ENCODE assay signal across 27 cellular contexts in genomic region chr1:67647814-67648358, GRCh38. TPM values are rescaled to one million over a fixed set of nuclear protein-coding genes. Genes with fewer than 3 reads are reported as not detected.
DNase-seq lines count a peak whose midpoint lies in the region; ATAC-seq and TF ChIP-seq lines count a peak whose summit lies in the region.
"Had no signal": no experiment of that assay in that cellular context is flagged by ENCODE, and none has a peak within 500 bp of the region (broad histone marks: within the 10 kb centered on the region; RNA-seq: fewer than 3 reads in every experiment).

No MANE protein-coding gene starts in this region.

- no peak overlapping the region for H3K4me2 ChIP-seq in mesendoderm (ENCODE audit: low read length)

- H3K9me3 Mint-ChIP-seq in endodermal cell: no peaks in the 10 kb centered on the region
- H3K9me3 Mint-ChIP-seq: activated naive CD4-positive, alpha-beta T cell treated with anti-CD3 and anti-CD28 coated beads, Interleukin-2, amount 50 U/mL, for 24 hours; dendritic cell treated with granulocyte-macrophage colony-stimulating factor and Interleukin-4, amounts not matched to agents 40 ng/mL and 50 ng/mL, for 4 days; natural killer cell treated with Interleukin-12 subunit alpha and Interleukin-12 subunit beta and Interleukin-15 and Interleukin-18, amount 100 ng/mL, for 72 hours; T-cell had no signal

- peaks cover 32% of the 10 kb centered on the region for H3K4me1 ChIP-seq in left ventricle myocardium inferior
- peaks cover 11% of the 10 kb centered on the region for H3K4me1 ChIP-seq in endodermal cell (ENCODE audit: control insufficient read depth, insufficient read depth, low read length)
- H3K4me1 ChIP-seq in mesendoderm (ENCODE audit: control insufficient read depth, low read depth, low read length): peaks cover 9% of the 10 kb centered on the region
- H3K4me1 ChIP-seq: HAP-1 had no signal

- peak overlapping the region; percentile 69 for H3K27ac ChIP-seq in left ventricle myocardium inferior (replicated peaks)
- peak overlapping the region; percentile 94 for H3K27ac ChIP-seq in endodermal cell (ENCODE audit: low read depth, low read length)
- no peak overlapping the region for H3K27ac ChIP-seq in mesendoderm (ENCODE audit: low read depth, low read length)

- H3K27me3 ChIP-seq in left ventricle myocardium inferior (ENCODE audit: low read depth): no peaks in the 10 kb centered on the region
- H3K27me3 ChIP-seq in endodermal cell (ENCODE audit: control insufficient read depth, insufficient read depth, low read length, poor library complexity, severe bottlenecking): no peaks in the 10 kb centered on the region
- no peaks in the 10 kb centered on the region for H3K27me3 ChIP-seq in mesendoderm (ENCODE audit: insufficient read depth, low read length, poor library complexity)
- H3K27me3 ChIP-seq: stomach, transverse colon had no signal

- no peak overlapping the region for H2BK15ac ChIP-seq in mesendoderm (replicated peaks; ENCODE audit: low read depth)

- no peak overlapping the region for H4K8ac ChIP-seq in mesendoderm (ENCODE audit: low read depth, low read length)

- H3K27ac Mint-ChIP-seq in endodermal cell: no peak overlapping the region
- H3K27ac Mint-ChIP-seq: activated naive CD4-positive, alpha-beta T cell treated with anti-CD3 and anti-CD28 coated beads, Interleukin-2, amount 50 U/mL, for 24 hours; dendritic cell treated with granulocyte-macrophage colony-stimulating factor and Interleukin-4, amounts not matched to agents 40 ng/mL and 50 ng/mL, for 4 days; natural killer cell treated with Interleukin-12 subunit alpha and Interleukin-12 subunit beta and Interleukin-15 and Interleukin-18, amount 100 ng/mL, for 72 hours; T-cell had no signal

- no peak overlapping the region for H3K56ac ChIP-seq in mesendoderm (ENCODE audit: low read length)

- intact Hi-C loops in left ventricle myocardium inferior (cut with micrococcal nuclease): no loop called here
- intact Hi-C loops in left cardiac atrium (cut with DNase I): no loop called here
- intact Hi-C loops in posterior cingulate gyrus (cut with DNase I): no loop called here

- no peaks in the 10 kb centered on the region for H3K79me1 ChIP-seq in mesendoderm (ENCODE audit: low read length)

- TF ChIP-seq CTCF in left ventricle myocardium inferior (IDR thresholded peaks at IDR 0.05; ENCODE audit: borderline replicate concordance) (no peak), endodermal cell (conservative IDR thresholded peaks at IDR 0.05) (no peak), foreskin fibroblast (IDR thresholded peaks at IDR 0.05; ENCODE audit: low read depth, low read length) (no peak)

- H3K4me3 ChIP-seq in left ventricle myocardium inferior (no peak overlapping the region), endodermal cell (ENCODE audit: low read length) (no peak overlapping the region), foreskin fibroblast (ENCODE audit: low read depth in 1 of 2, low read length in 2 of 2) (no peak overlapping the region), mesendoderm (ENCODE audit: low read length) (no peak overlapping the region)
- H3K4me3 ChIP-seq: HAP-1, smooth muscle cell, stomach, transverse colon had no signal

- 92 to 100% methylated on average over 2 to 3 of the region's 3 CpGs for whole genome bisulfite sequencing in endodermal cell (ENCODE audit: insufficient coverage in 1 of 2, insufficient read length in 1 of 2), 2 experiments
- no CpG with 5 or more reads among the region's 3 CpGs for WGBS in mesendoderm (ENCODE audit: extremely low coverage, insufficient coverage, low lambda C conversion rate)

- peaks cover under 1% of the 10 kb centered on the region for H3K27me3 Mint-ChIP-seq in endodermal cell (ENCODE audit: insufficient read depth)
- H3K27me3 Mint-ChIP-seq: activated naive CD4-positive, alpha-beta T cell treated with anti-CD3 and anti-CD28 coated beads, Interleukin-2, amount 50 U/mL, for 24 hours; T-cell had no signal

- no peak for DNase-seq in left ventricle myocardium inferior
- DNase-seq in left cardiac atrium: no peak
- DNase-seq in RPMI7951 (ENCODE audit: low read depth): peak; percentile 17
- no peak for DNase-seq in endodermal cell
- no peak for DNase-seq in foreskin fibroblast
- no peak for DNase-seq in mesendoderm
- no peak for DNase-seq in posterior cingulate gyrus
- no peak for DNase-seq in NCI-H1694 (lab: John Stamatoyannopoulos, UW)
- DNase-seq: activated CD4-positive, alpha-beta T cell treated with anti-CD3 and anti-CD28 coated beads, Interleukin-2, amount 50 U/mL, for 48 hours; activated CD4-positive, CD25-positive, alpha-beta regulatory T cell; DMS79; GF-D8; KBM-7; left ventricle myocardium superior; NCI-H1436; NCI-H510A; retina; SHP77 treated with DMSO at 0.1 percent for 48 hours; stimulated activated CD4-positive, alpha-beta T cell treated with anti-CD3 and anti-CD28 coated beads, Interleukin-1b, Interleukin-23, amount 100 ng/mL, for 48 hours; stomach; T-cell; transverse colon had no signal

- no peak overlapping the region for H2BK120ac ChIP-seq in mesendoderm (ENCODE audit: low read depth, low read length)

- no peak overlapping the region for H2AK5ac ChIP-seq in mesendoderm (ENCODE audit: low read length)

- no peaks in the 10 kb centered on the region for H3K36me3 Mint-ChIP-seq in endodermal cell (ENCODE audit: low read depth)
- H3K36me3 Mint-ChIP-seq: activated naive CD4-positive, alpha-beta T cell treated with anti-CD3 and anti-CD28 coated beads, Interleukin-2, amount 50 U/mL, for 24 hours; natural killer cell treated with Interleukin-12 subunit alpha and Interleukin-12 subunit beta and Interleukin-15 and Interleukin-18, amount 100 ng/mL, for 72 hours; T-cell had no signal

- no peak overlapping the region for H4K5ac ChIP-seq in mesendoderm (ENCODE audit: low read length)

- H3K23ac ChIP-seq in mesendoderm (ENCODE audit: low read length): no peak overlapping the region

- no peaks in the 10 kb centered on the region for H3K9me3 ChIP-seq in left ventricle myocardium inferior (replicated peaks)
- H3K9me3 ChIP-seq in endodermal cell (ENCODE audit: control insufficient read depth, low read length): no peaks in the 10 kb centered on the region
- H3K9me3 ChIP-seq: HAP-1, stomach, transverse colon had no signal

- H3K9ac ChIP-seq in endodermal cell (ENCODE audit: extremely low read depth, low read length, poor library complexity, severe bottlenecking) (no peak overlapping the region), mesendoderm (ENCODE audit: low read length) (no peak overlapping the region)

- H2BK5ac ChIP-seq in mesendoderm (ENCODE audit: low read length): no peak overlapping the region

- H3K36me3 ChIP-seq in left ventricle myocardium inferior: no peaks in the 10 kb centered on the region
- no peaks in the 10 kb centered on the region for H3K36me3 ChIP-seq in endodermal cell (ENCODE audit: control insufficient read depth, insufficient read depth, low read length)
- H3K36me3 ChIP-seq in mesendoderm (ENCODE audit: control insufficient read depth, insufficient read depth, low read length): no peaks in the 10 kb centered on the region
- H3K36me3 ChIP-seq: HAP-1, stomach, transverse colon had no signal

- no peak overlapping the region for H3K4me3 Mint-ChIP-seq in endodermal cell
- H3K4me3 Mint-ChIP-seq: activated naive CD4-positive, alpha-beta T cell treated with anti-CD3 and anti-CD28 coated beads, Interleukin-2, amount 50 U/mL, for 24 hours; dendritic cell treated with granulocyte-macrophage colony-stimulating factor and Interleukin-4, amounts not matched to agents 40 ng/mL and 50 ng/mL, for 4 days; natural killer cell treated with Interleukin-12 subunit alpha and Interleukin-12 subunit beta and Interleukin-15 and Interleukin-18, amount 100 ng/mL, for 72 hours; T-cell had no signal

- peaks cover 9% of the 10 kb centered on the region for H3K4me1 Mint-ChIP-seq in endodermal cell
- H3K4me1 Mint-ChIP-seq: activated naive CD4-positive, alpha-beta T cell treated with anti-CD3 and anti-CD28 coated beads, Interleukin-2, amount 50 U/mL, for 24 hours; T-cell had no signal

- H3K79me2 ChIP-seq in mesendoderm (ENCODE audit: control insufficient read depth, insufficient read depth, low read length): no peaks in the 10 kb centered on the region

- H3K18ac ChIP-seq in mesendoderm (ENCODE audit: low read length): no peak overlapping the region

- no peak for ATAC-seq in left cardiac atrium
- ATAC-seq: natural killer cell treated with Interleukin-12 subunit alpha and Interleukin-12 subunit beta and Interleukin-15 and Interleukin-18, amount 100 ng/mL, for 72 hours; T-cell had no signal

- H3K4ac ChIP-seq in mesendoderm (ENCODE audit: low read depth, low read length): no peak overlapping the region

RNA-seq across cellular contexts. Expression of gene GADD45A, which starts 37.1 kb away (rescaled TPM):
- total RNA-seq in left ventricle myocardium inferior (65.0 TPM), left cardiac atrium (10 to 100 TPM; 14.0 to 15.8 TPM), endodermal cell (10 to 100 TPM; 48.0 to 52.4 TPM)
- total RNA-seq in RPMI7951 (2014; rRNA removed; shearing (Covaris generic)): 45.8 and 46.0 TPM in 2 replicates
- 31.4 TPM for polyA plus RNA-seq in endodermal cell (2013, experiment 1 of 2)
- 34.8 TPM for polyA plus RNA-seq in endodermal cell (2013, experiment 2 of 2)
- 33.2 TPM for polyA plus RNA-seq in mesendoderm (2013, experiment 1 of 2)
- 33.5 TPM for polyA plus RNA-seq in mesendoderm (2013, experiment 2 of 2)
